ENCODE assay signal across 9 cellular contexts in genomic region chr2:195561205-195562032, GRCh38.
DNase-seq lines count a peak whose midpoint lies in the region; ATAC-seq and TF ChIP-seq lines count a peak whose summit lies in the region.
"Had no signal": no experiment of that assay in that cellular context is flagged by ENCODE, and none has a peak within 500 bp of the region (broad histone marks: within the 10 kb centered on the region; RNA-seq: fewer than 3 reads in every experiment).

No MANE protein-coding gene starts in this region.

- no peaks in the 10 kb centered on the region for H3K27me3 Mint-ChIP-seq in activated naive CD4-positive, alpha-beta T cell treated with anti-CD3 and anti-CD28 coated beads for 36 hours (ENCODE audit: low read depth)

- peaks cover 16% of the 10 kb centered on the region; the same call in 1 of the 2 replicates for H3K4me1 ChIP-seq in Panc1 (ENCODE audit: control insufficient read depth, insufficient read depth, low read length)

- CTCF ChIA-PET in activated naive CD4-positive, alpha-beta T cell treated with anti-CD3 and anti-CD28 coated beads for 36 hours (lab: Charles Lee), result interaction anchor here (0.5 to 4.2 kb wide), 8 partner anchors 7 to 145 kb away, joined by 3 to 56 read pairs (median 4); no protein-coding TSS in a partner anchor
- CTCF ChIA-PET in Panc1 (lab: Charles Lee), result no interaction called here

- intact Hi-C loops in activated naive CD4-positive, alpha-beta T cell treated with anti-CD3 and anti-CD28 coated beads for 36 hours (cut with micrococcal nuclease), result loop anchor here (5.0 kb wide), 4 partner anchors 239 to 1651 kb away; partner anchors contain the start of gene STK17B
- intact Hi-C loops in Panc1 (cut with micrococcal nuclease; ENCODE audit: unreplicated experiment), result no loop called here

- H3K4me3 Mint-ChIP-seq in activated naive CD4-positive, alpha-beta T cell treated with anti-CD3 and anti-CD28 coated beads for 36 hours, result peak overlapping the region; percentile 72

- no peaks in the 10 kb centered on the region for H3K36me3 ChIP-seq in Panc1 (ENCODE audit: control insufficient read depth, insufficient read depth, low read length)
- H3K36me3 ChIP-seq: thoracic aorta had no signal

- POLR2A ChIA-PET in Panc1 (lab: Charles Lee), result interaction anchor here (0.7 kb wide), 1 partner anchor 26 kb away, joined by 6 read pairs; no protein-coding TSS in a partner anchor

- peak overlapping the region; percentile 13 for H3K27ac ChIP-seq in Panc1 (ENCODE audit: low read length)
- H3K27ac ChIP-seq: thoracic aorta had no signal

- ATAC-seq in HG02970 (IDR thresholded peaks at IDR 0.05; ENCODE audit: low FRiP score, unreplicated experiment) (peak; percentile 53), Panc1 (peak; percentile 77)

- DNase-seq in activated naive CD4-positive, alpha-beta T cell treated with anti-CD3 and anti-CD28 coated beads for 36 hours, result no peak
- no peak for DNase-seq in activated naive CD4-positive, alpha-beta T cell treated with anti-CD3 and anti-CD28 coated beads, Interleukin-2, amount 50 U/mL, for 16 hours
- DNase-seq in Panc1 (ENCODE audit: low read depth, low spot score), result no peak
- peak; percentile 75 to 81 for DNase-seq in foreskin fibroblast
- no peak for DNase-seq in NCI-H510A (lab: John Stamatoyannopoulos, UW)
- DNase-seq in ureter (ENCODE audit: low spot score), result no peak
- no peak for DNase-seq in hypothalamus (lab: John Stamatoyannopoulos, UW)

- no peaks in the 10 kb centered on the region for H3K27me3 ChIP-seq in Panc1 (ENCODE audit: control insufficient read depth, insufficient read depth, low read length)

- H3K36me3 Mint-ChIP-seq in activated naive CD4-positive, alpha-beta T cell treated with anti-CD3 and anti-CD28 coated beads for 36 hours (ENCODE audit: low read depth), result peaks cover 7% of the 10 kb centered on the region

- H3K27ac Mint-ChIP-seq in activated naive CD4-positive, alpha-beta T cell treated with anti-CD3 and anti-CD28 coated beads for 36 hours, result peak overlapping the region; percentile 98

- BruUV-seq in Panc1 (replicated peaks; lab: Mats Ljungman, UMichigan), result no TSS peak

- H3K4me3 ChIP-seq in Panc1 (ENCODE audit: low read depth in 2 of 2, low read length in 2 of 2) (no peak overlapping the region), foreskin fibroblast (ENCODE audit: low read depth in 1 of 2, low read length in 2 of 2) (no peak overlapping the region)
- H3K4me3 ChIP-seq: thoracic aorta had no signal

- no peaks in the 10 kb centered on the region for H3K9me3 ChIP-seq in Panc1 (ENCODE audit: control insufficient read depth, insufficient read depth, low read depth, low read length)
- H3K9me3 ChIP-seq: thoracic aorta had no signal

- TF ChIP-seq CTCF in Panc1 (IDR thresholded peaks at IDR 0.05), result no peak
- no peak for TF ChIP-seq CTCF in foreskin fibroblast (IDR thresholded peaks at IDR 0.05; ENCODE audit: low read depth, low read length)

- H3K4me1 Mint-ChIP-seq in activated naive CD4-positive, alpha-beta T cell treated with anti-CD3 and anti-CD28 coated beads for 36 hours (ENCODE audit: low read depth), result peaks cover 77% of the 10 kb centered on the region

- in situ Hi-C loops in Panc1 (cut with HindIII; ENCODE audit: low pct_unique_long_range_greater_than_20kb, low sequenced_read_pairs), result no loop called here

- H3K9me3 Mint-ChIP-seq in activated naive CD4-positive, alpha-beta T cell treated with anti-CD3 and anti-CD28 coated beads for 36 hours, result peaks cover 4% of the 10 kb centered on the region

Comparison
In these comparisons a context has a peak if more than half of its experiments do, and no peak if none do; other contexts are left out.
1. DNase-seq: peak in foreskin fibroblast (2 of 2); none in activated naive CD4-positive, alpha-beta T cell treated with anti-CD3 and anti-CD28 coated beads for 36 hours (single experiment), activated naive CD4-positive, alpha-beta T cell treated with anti-CD3 and anti-CD28 coated beads, Interleukin-2, amount 50 U/mL, for 16 hours (single experiment), Panc1 (single experiment), NCI-H510A (single experiment), ureter (single experiment) and hypothalamus (0 of 51).